In genomic region chr7:42929449-42929848, GRCh38 we compare ENCODE assay signal across 11 cellular contexts. TPM values are rescaled to one million over a fixed set of nuclear protein-coding genes. Genes with fewer than 3 reads are reported as not detected.
DNase-seq lines count a peak whose midpoint lies in the region; ATAC-seq and TF ChIP-seq lines count a peak whose summit lies in the region.
"Had no signal": no experiment of that assay in that cellular context is flagged by ENCODE, and none has a peak within 500 bp of the region (broad histone marks: within the 10 kb centered on the region; RNA-seq: fewer than 3 reads in every experiment).

No MANE protein-coding gene starts in this region.

- no peaks in the 10 kb centered on the region for H3K9me3 ChIP-seq in A673 (ENCODE audit: low read depth, low read length, poor library complexity, severe bottlenecking)
- no peaks in the 10 kb centered on the region for H3K9me3 ChIP-seq in iPS-20b (ENCODE audit: insufficient read depth, low read depth, low read length)

- intact Hi-C loops in A673 (cut with micrococcal nuclease; ENCODE audit: unreplicated experiment): no loop called here
- intact Hi-C loops in activated CD4-positive, alpha-beta memory T cell treated with anti-CD3 and anti-CD28 coated beads for 36 hours (cut with micrococcal nuclease): no loop called here

- peaks cover 17% of the 10 kb centered on the region for H3K4me1 ChIP-seq in A673 (ENCODE audit: insufficient read depth, low read length, poor library complexity, severe bottlenecking)
- H3K4me1 ChIP-seq in iPS-20b (ENCODE audit: insufficient read depth, low read length): peaks cover 7% of the 10 kb centered on the region; the same call in 1 of the 2 replicates

- peak overlapping the region; percentile 5 for H3K4me3 ChIP-seq in A673 (ENCODE audit: low read depth, low read length, poor library complexity, severe bottlenecking)
- peak overlapping the region; percentile 100; the same call in 1 of the 2 replicates for H3K4me3 ChIP-seq in GM06990 (replicated peaks; ENCODE audit: low read depth, low read length)
- H3K4me3 ChIP-seq in iPS-20b (ENCODE audit: low read length): peak overlapping the region; percentile 97; the same call in 1 of the 2 replicates

- no peaks in the 10 kb centered on the region for H3K27me3 Mint-ChIP-seq in activated CD4-positive, alpha-beta memory T cell treated with anti-CD3 and anti-CD28 coated beads for 36 hours

- H3K27ac ChIP-seq in A673 (ENCODE audit: low read depth, low read length, poor library complexity, severe bottlenecking) (no peak overlapping the region), iPS-20b (ENCODE audit: low read length) (no peak overlapping the region)

- H3K27me3 ChIP-seq in A673 (replicated peaks; ENCODE audit: insufficient read depth, low read depth, low read length, poor library complexity): no peaks in the 10 kb centered on the region
- H3K27me3 ChIP-seq in GM06990 (replicated peaks; ENCODE audit: control insufficient read depth, insufficient read depth, low read length): no peaks in the 10 kb centered on the region
- H3K27me3 ChIP-seq in iPS-20b (ENCODE audit: insufficient read depth, low read length): no peaks in the 10 kb centered on the region

- no peaks in the 10 kb centered on the region for H3K9me3 Mint-ChIP-seq in activated CD4-positive, alpha-beta memory T cell treated with anti-CD3 and anti-CD28 coated beads for 36 hours

- DNase-seq in A673 (ENCODE audit: low spot score): no peak
- DNase-seq in GM06990 (ENCODE audit: extremely low read depth, insufficient read length): no peak
- DNase-seq in activated CD4-positive, alpha-beta memory T cell treated with anti-CD3 and anti-CD28 coated beads for 36 hours: no peak
- DNase-seq in DMS53 treated with DMSO at 0.1 percent for 48 hours (lab: John Stamatoyannopoulos, UW; ENCODE audit: unreplicated experiment): no peak
- no peak for DNase-seq in NK-92 treated with Interleukin-12 subunit alpha and Interleukin-12 subunit beta, amount 100 ng/mL, for 24 hours (lab: John Stamatoyannopoulos, UW)
- no peak for DNase-seq in GOT3 (lab: John Stamatoyannopoulos, UW)
- DNase-seq: activated effector memory CD4-positive, alpha-beta T cell treated with anti-CD3 and anti-CD28 coated beads, Interleukin-2, amount 50 U/mL, for 16 hours; islet precursor cell; NCI-H2107 had no signal

- peak overlapping the region; percentile 0 for H3K27ac Mint-ChIP-seq in activated CD4-positive, alpha-beta memory T cell treated with anti-CD3 and anti-CD28 coated beads for 36 hours

- TF ChIP-seq CTCF in A673 (conservative IDR thresholded peaks at IDR 0.05; ENCODE audit: low read depth, low read length) (no peak), GM06990 (IDR thresholded peaks at IDR 0.05; ENCODE audit: insufficient read depth, low read length, poor library complexity, severe bottlenecking) (no peak)

- H3K36me3 ChIP-seq in A673 (ENCODE audit: insufficient read depth, low read length, poor library complexity, severe bottlenecking): peaks cover 29% of the 10 kb centered on the region
- peaks cover 3% of the 10 kb centered on the region for H3K36me3 ChIP-seq in GM06990 (ENCODE audit: control insufficient read depth, insufficient read depth, low read length)
- peaks cover 51% of the 10 kb centered on the region for H3K36me3 ChIP-seq in iPS-20b (ENCODE audit: insufficient read depth, low read depth, low read length)

- peaks cover 64% of the 10 kb centered on the region for H3K4me1 Mint-ChIP-seq in activated CD4-positive, alpha-beta memory T cell treated with anti-CD3 and anti-CD28 coated beads for 36 hours (ENCODE audit: low read depth)

- H3K4me3 Mint-ChIP-seq in activated CD4-positive, alpha-beta memory T cell treated with anti-CD3 and anti-CD28 coated beads for 36 hours: peak overlapping the region; percentile 21

- H3K36me3 Mint-ChIP-seq in activated CD4-positive, alpha-beta memory T cell treated with anti-CD3 and anti-CD28 coated beads for 36 hours: peaks cover 49% of the 10 kb centered on the region

- POLR2A ChIA-PET in A673 (lab: Charles Lee; ENCODE audit: low non-redundant PET): no interaction called here
- POLR2A ChIA-PET in activated CD4-positive, alpha-beta memory T cell treated with anti-CD3 and anti-CD28 coated beads for 36 hours (lab: Charles Lee): interaction anchor here (1.6 kb wide), 1 partner anchor 16 kb away, joined by 6 read pairs; no protein-coding TSS in a partner anchor

- H3K9ac ChIP-seq in iPS-20b (ENCODE audit: low read depth, low read length): peak overlapping the region; percentile 23; the same call in 1 of the 2 replicates

- no TSS peak for BruUV-seq in A673 (replicated peaks; lab: Mats Ljungman, UMichigan)

- no peak for ATAC-seq in HG03045 (IDR thresholded peaks at IDR 0.05; ENCODE audit: unreplicated experiment)

- CTCF ChIA-PET in A673 (lab: Charles Lee): interaction anchor here (0.6 kb wide), 1 partner anchor 236 kb away, joined by 3 read pairs; no protein-coding TSS in a partner anchor
- CTCF ChIA-PET in activated CD4-positive, alpha-beta memory T cell treated with anti-CD3 and anti-CD28 coated beads for 36 hours (lab: Charles Lee): interaction anchor here (0.6 to 2.5 kb wide), 3 partner anchors 12 to 989 kb away, joined by 3 to 10 read pairs (median 5); no protein-coding TSS in a partner anchor

RNA-seq across cellular contexts. Expression of gene PSMA2, which starts 2.5 kb away (rescaled TPM):
- 182 and 193 TPM in 2 replicates for total RNA-seq in A673 (2021)
- total RNA-seq in activated CD4-positive, alpha-beta memory T cell treated with anti-CD3 and anti-CD28 coated beads for 36 hours: 100 to 1,000 TPM; 196 to 200 TPM

RNA-seq across cellular contexts. Expression of gene MRPL32, which starts 2.7 kb away (rescaled TPM):
- total RNA-seq in A673 (2021): 88.3 and 102 TPM in 2 replicates
- total RNA-seq in activated CD4-positive, alpha-beta memory T cell treated with anti-CD3 and anti-CD28 coated beads for 36 hours: 10 to 100 TPM; 59.3 to 63.6 TPM

RNA-seq across cellular contexts. Expression of gene C7orf25, which starts 17.6 kb away (rescaled TPM):
- total RNA-seq in A673 (2021): 5.6 and 7.3 TPM in 2 replicates
- 1 to 10 TPM; 3.6 to 4.3 TPM for total RNA-seq in activated CD4-positive, alpha-beta memory T cell treated with anti-CD3 and anti-CD28 coated beads for 36 hours

Comparison
In these comparisons a context has a peak if more than half of its experiments do, and no peak if none do; other contexts are left out.
1. H3K4me3 ChIP-seq: peak in every context shown above with its lines; median percentile 100 in GM06990; 97 in iPS-20b; 5 in A673.